In the genomic region with DNA sequence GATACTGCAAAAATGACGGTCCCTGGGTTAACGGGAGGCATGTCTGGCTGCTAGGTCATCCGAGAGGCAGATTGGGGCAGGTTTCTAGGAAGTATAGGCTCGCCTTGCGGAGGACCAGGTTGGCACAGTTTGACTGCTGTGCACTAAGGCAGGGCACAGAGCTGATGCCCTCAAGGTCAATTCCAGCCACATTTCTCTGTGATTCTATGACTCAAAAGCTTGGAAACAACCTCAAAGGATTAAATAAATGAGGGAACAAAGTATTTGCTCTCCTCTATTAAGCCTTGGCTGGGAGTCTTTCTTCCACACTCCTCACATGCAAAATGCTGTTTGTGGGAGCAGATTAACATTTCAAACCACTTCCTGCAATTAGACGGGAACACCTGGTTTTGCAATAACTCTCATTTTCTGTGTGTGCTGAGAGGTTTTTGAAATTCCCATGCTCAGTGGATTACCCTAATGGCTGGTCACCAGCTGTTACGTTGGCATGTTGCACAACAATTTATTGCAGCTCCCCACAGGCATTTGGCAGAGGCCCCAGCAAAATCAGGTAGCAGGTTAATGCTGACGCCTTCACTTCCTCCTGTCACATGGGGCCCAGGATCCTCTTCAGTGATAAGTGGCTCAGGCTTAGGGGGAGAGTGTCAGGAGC, we compare ENCODE assay signal across 8 cellular contexts.
DNase-seq lines count a peak whose midpoint lies in the region; ATAC-seq and TF ChIP-seq lines count a peak whose summit lies in the region.

No MANE protein-coding gene starts in this region.

- WGBS in liver: 17% methylated on average over 8 of the region's 8 CpGs
- 79 to 83% methylated on average over 8 of the region's 8 CpGs for WGBS in testis, 2 donors

- DNase-seq in GM23338 (ENCODE audit: low spot score) (peak; percentile 60), NCI-H2081 (lab: John Stamatoyannopoulos, UW) (peak; percentile 95 to 99), astrocyte of the hippocampus (ENCODE audit: low read depth, low spot score) (peak; percentile 91), testis (no peak)

- no peaks in the 10 kb centered on the region for H4K20me1 ChIP-seq in GM23338 (replicated peaks; ENCODE audit: insufficient read depth)

- no peak overlapping the region for H3K4me3 Mint-ChIP-seq in GM23338

- no peak for TF ChIP-seq POLR2A in testis (IDR thresholded peaks at IDR 0.05)

- no peak overlapping the region for H2AFZ ChIP-seq in GM23338

- H3K4me2 ChIP-seq in GM23338: peak overlapping the region; percentile 13

- H3K79me2 ChIP-seq in GM23338 (replicated peaks; ENCODE audit: insufficient read depth): no peaks in the 10 kb centered on the region

- peak; percentile 26 to 55 for TF ChIP-seq RAD21 in liver (IDR thresholded peaks at IDR 0.05)

- H3K4me1 ChIP-seq in GM23338 (ENCODE audit: insufficient read depth) (peaks cover 12% of the 10 kb centered on the region), liver (ENCODE audit: control insufficient read depth in 4 of 4, insufficient read depth in 4 of 4, low read length in 3 of 4) (peaks cover 5 to 34% (median 15%) of the 10 kb centered on the region in 4 donors), testis (no peaks in the 10 kb centered on the region)

- intact Hi-C loops in testis (cut with DNase I; ENCODE audit: low total_unique reads): no loop called here

- H3K36me3 ChIP-seq in GM23338 (ENCODE audit: insufficient read depth) (no peaks in the 10 kb centered on the region), liver (ENCODE audit: control insufficient read depth in 4 of 4, insufficient read depth in 3 of 4, low read depth in 1 of 4, low read length in 3 of 4) (no peaks in the 10 kb centered on the region), testis (ENCODE audit: low read depth, missing control alignments) (no peaks in the 10 kb centered on the region)

- H3K4me3 ChIP-seq in GM23338 (no peak overlapping the region), liver (ENCODE audit: low read depth in 1 of 3, low read length in 3 of 3) (no peak overlapping the region), testis (no peak overlapping the region)

- H3K27ac Mint-ChIP-seq in GM23338: no peak overlapping the region

- peaks cover 12% of the 10 kb centered on the region; the same call in 2 of the 3 replicates for H3K36me3 Mint-ChIP-seq in GM23338 (ENCODE audit: low read depth)

- peak overlapping the region in 1 of 2 donors; percentile 64 for H3K9ac ChIP-seq in liver (ENCODE audit: low read depth in 1 of 2, low read length in 2 of 2)

- H3K9me3 ChIP-seq in liver (ENCODE audit: control insufficient read depth in 4 of 4, low read length in 3 of 4): no peaks in the 10 kb centered on the region
- no peaks in the 10 kb centered on the region for H3K9me3 ChIP-seq in testis

- H3F3A ChIP-seq in GM23338 (replicated peaks; ENCODE audit: low read depth): no peaks in the 10 kb centered on the region

- peaks cover 4% of the 10 kb centered on the region for H3K27me3 Mint-ChIP-seq in GM23338 (ENCODE audit: insufficient read depth, low read depth, poor library complexity)

- peaks cover 21% of the 10 kb centered on the region for H3K4me1 Mint-ChIP-seq in GM23338

- H3K9me2 ChIP-seq in GM23338 (ENCODE audit: insufficient read depth): no peaks in the 10 kb centered on the region; the same call in 1 of the 2 replicates

- TF ChIP-seq CTCF in GM23338 (conservative IDR thresholded peaks at IDR 0.05; ENCODE audit: low read depth in 2 of 2): no peak
- TF ChIP-seq CTCF in liver (IDR thresholded peaks at IDR 0.05; ENCODE audit: low read depth, low read length, missing input control): no peak
- no peak for TF ChIP-seq CTCF in testis (IDR thresholded peaks at IDR 0.05)

- H3K27ac ChIP-seq in GM23338 (ENCODE audit: low read depth) (peak overlapping the region; percentile 16; the same call in 1 of the 2 replicates), liver (ENCODE audit: low read depth in 1 of 2, low read length in 2 of 2) (peak overlapping the region; percentile 74 to 99), testis (no peak overlapping the region)

- ATAC-seq in GM23338 (peak; percentile 74), HG02852 (IDR thresholded peaks at IDR 0.05; ENCODE audit: unreplicated experiment) (no peak), HG02678 (IDR thresholded peaks at IDR 0.05; ENCODE audit: unreplicated experiment) (no peak), GM18909 (IDR thresholded peaks at IDR 0.05; ENCODE audit: poor library complexity, unreplicated experiment) (no peak)

- H3K9me3 Mint-ChIP-seq in GM23338: peaks cover 17% of the 10 kb centered on the region; the same call in 2 of the 3 replicates

- 0 out of 2 replicates have a peak, but pooled peaks cover 5% of the 10 kb centered on the region for H3K27me3 ChIP-seq in GM23338 (ENCODE audit: insufficient read depth)
- no peaks in the 10 kb centered on the region for H3K27me3 ChIP-seq in liver (ENCODE audit: control insufficient read depth in 4 of 4, insufficient read depth in 4 of 4, low read length in 3 of 4)
- H3K27me3 ChIP-seq in testis: no peaks in the 10 kb centered on the region

TF ChIP-seq in GM23338, 12 proteins besides CTCF, POLR2A, EP300 and RAD21:
- TF ChIP-seq NANOG (IDR thresholded peaks at IDR 0.05; ENCODE audit: borderline replicate concordance): peak; percentile 83
- no peak for TF ChIP-seq CREB1 (CRISPR knock-in tag; IDR thresholded peaks at IDR 0.05; ENCODE audit: low read depth)
- TF ChIP-seq EZH2 (IDR thresholded peaks at IDR 0.05; ENCODE audit: low read depth, unreplicated experiment): no peak

TF ChIP-seq in liver, 16 proteins besides CTCF, POLR2A, EP300 and RAD21:
- TF ChIP-seq, protein P1, sequence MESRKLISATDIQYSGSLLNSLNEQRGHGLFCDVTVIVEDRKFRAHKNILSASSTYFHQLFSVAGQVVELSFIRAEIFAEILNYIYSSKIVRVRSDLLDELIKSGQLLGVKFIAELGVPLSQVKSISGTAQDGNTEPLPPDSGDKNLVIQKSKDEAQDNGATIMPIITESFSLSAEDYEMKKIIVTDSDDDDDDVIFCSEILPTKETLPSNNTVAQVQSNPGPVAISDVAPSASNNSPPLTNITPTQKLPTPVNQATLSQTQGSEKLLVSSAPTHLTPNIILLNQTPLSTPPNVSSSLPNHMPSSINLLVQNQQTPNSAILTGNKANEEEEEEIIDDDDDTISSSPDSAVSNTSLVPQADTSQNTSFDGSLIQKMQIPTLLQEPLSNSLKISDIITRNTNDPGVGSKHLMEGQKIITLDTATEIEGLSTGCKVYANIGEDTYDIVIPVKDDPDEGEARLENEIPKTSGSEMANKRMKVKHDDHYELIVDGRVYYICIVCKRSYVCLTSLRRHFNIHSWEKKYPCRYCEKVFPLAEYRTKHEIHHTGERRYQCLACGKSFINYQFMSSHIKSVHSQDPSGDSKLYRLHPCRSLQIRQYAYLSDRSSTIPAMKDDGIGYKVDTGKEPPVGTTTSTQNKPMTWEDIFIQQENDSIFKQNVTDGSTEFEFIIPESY (IDR thresholded peaks at IDR 0.05): peak; percentile 75
- TF ChIP-seq, protein P2, sequence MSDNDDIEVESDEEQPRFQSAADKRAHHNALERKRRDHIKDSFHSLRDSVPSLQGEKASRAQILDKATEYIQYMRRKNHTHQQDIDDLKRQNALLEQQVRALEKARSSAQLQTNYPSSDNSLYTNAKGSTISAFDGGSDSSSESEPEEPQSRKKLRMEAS (IDR thresholded peaks at IDR 0.05): peak; percentile 79
- TF ChIP-seq JUND (IDR thresholded peaks at IDR 0.05): peak; percentile 90 to 94
- TF ChIP-seq, protein P3, sequence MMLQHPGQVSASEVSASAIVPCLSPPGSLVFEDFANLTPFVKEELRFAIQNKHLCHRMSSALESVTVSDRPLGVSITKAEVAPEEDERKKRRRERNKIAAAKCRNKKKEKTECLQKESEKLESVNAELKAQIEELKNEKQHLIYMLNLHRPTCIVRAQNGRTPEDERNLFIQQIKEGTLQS (IDR thresholded peaks at IDR 0.05): peak; percentile 88
- peak in 1 of 2 donors; percentile 58 for TF ChIP-seq GABPA (IDR thresholded peaks at IDR 0.05 in 1 of 2, conservative IDR thresholded peaks at IDR 0.05 in 1 of 2)
- peak; percentile 89 for TF ChIP-seq YY1 (IDR thresholded peaks at IDR 0.05)
- TF ChIP-seq FOXA1 (IDR thresholded peaks at IDR 0.05): no peak
- no peak for TF ChIP-seq HNF4G (IDR thresholded peaks at IDR 0.05)
- no peak for TF ChIP-seq NR2F2 (IDR thresholded peaks at IDR 0.05)
- TF ChIP-seq HNF4A (conservative IDR thresholded peaks at IDR 0.05): peak; percentile 44 to 76
- peak; percentile 47 for TF ChIP-seq TAF1 (conservative IDR thresholded peaks at IDR 0.05)
- peak in 1 of 2 donors; percentile 76 for TF ChIP-seq EGR1 (IDR thresholded peaks at IDR 0.05; ENCODE audit: low read depth in 2 of 2)
- peak; percentile 91 for TF ChIP-seq SP1 (IDR thresholded peaks at IDR 0.05)
- TF ChIP-seq, protein P4, sequence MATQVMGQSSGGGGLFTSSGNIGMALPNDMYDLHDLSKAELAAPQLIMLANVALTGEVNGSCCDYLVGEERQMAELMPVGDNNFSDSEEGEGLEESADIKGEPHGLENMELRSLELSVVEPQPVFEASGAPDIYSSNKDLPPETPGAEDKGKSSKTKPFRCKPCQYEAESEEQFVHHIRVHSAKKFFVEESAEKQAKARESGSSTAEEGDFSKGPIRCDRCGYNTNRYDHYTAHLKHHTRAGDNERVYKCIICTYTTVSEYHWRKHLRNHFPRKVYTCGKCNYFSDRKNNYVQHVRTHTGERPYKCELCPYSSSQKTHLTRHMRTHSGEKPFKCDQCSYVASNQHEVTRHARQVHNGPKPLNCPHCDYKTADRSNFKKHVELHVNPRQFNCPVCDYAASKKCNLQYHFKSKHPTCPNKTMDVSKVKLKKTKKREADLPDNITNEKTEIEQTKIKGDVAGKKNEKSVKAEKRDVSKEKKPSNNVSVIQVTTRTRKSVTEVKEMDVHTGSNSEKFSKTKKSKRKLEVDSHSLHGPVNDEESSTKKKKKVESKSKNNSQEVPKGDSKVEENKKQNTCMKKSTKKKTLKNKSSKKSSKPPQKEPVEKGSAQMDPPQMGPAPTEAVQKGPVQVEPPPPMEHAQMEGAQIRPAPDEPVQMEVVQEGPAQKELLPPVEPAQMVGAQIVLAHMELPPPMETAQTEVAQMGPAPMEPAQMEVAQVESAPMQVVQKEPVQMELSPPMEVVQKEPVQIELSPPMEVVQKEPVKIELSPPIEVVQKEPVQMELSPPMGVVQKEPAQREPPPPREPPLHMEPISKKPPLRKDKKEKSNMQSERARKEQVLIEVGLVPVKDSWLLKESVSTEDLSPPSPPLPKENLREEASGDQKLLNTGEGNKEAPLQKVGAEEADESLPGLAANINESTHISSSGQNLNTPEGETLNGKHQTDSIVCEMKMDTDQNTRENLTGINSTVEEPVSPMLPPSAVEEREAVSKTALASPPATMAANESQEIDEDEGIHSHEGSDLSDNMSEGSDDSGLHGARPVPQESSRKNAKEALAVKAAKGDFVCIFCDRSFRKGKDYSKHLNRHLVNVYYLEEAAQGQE (IDR thresholded peaks at IDR 0.05): peak; percentile 45
- peak; percentile 89 to 94 for TF ChIP-seq RXRA (IDR thresholded peaks at IDR 0.05)
- peak; percentile 56 for TF ChIP-seq FOXA2 (IDR thresholded peaks at IDR 0.05)
TF ChIP-seq in liver: peak in this region for 13.

Comparison
In these comparisons a context has a peak if more than half of its experiments do, and no peak if none do; other contexts are left out.
1. H3K27ac ChIP-seq: peak in GM23338 (single experiment) and liver (2 of 2); none in testis (0 of 2).